In the genomic region with DNA sequence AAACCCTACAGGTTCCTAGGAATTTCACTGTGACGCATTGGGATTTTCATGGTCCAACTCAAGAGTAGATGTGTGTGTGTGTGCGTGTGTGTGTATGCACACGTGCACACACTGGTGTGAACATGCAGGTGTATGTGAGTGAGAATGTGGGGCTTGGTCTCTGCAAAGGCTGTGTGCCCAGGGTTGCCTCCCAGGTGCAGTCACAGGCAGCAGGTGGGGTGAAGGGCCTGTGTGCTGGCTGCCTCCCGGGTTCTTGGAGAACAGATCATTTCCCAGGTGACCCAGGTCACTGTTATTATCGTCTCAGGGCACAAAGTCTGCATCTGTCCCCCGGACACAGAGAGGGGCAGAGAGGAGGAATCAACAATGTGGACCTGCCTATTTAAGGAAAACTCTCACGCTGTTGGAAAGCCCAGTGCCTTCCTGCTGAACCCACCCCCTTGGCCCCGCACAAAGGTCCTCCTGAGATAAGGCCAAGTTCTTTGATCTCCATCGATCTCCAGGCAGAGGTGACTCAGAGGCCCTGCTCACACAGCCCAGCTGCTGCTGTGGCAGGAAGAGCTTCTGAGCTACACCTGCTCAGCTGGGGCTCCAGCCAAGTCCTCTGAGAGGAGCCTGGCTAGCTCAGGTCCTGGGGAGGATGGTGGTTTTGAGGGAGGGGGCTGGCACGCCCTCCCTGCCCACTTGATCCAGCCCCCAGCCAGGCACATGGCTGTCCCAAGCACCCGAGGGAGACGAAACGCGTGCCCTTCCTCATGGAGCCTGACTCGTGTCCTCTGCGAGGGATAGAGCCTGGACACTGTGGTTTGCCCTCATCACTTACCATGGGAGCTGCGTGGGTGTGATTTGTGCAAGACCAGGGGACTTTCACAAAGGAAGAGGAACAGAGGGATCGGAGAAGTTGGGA, we compare ENCODE assay signal across 11 cellular contexts.
A peak's percentile ranks its signal among the peaks of the same experiment; 100 is the strongest.
DNase-seq lines count a peak whose midpoint lies in the region; ATAC-seq, FAIRE-seq and TF ChIP-seq lines count a peak whose summit lies in the region.
"Had no signal": no experiment of that assay in that cellular context is flagged by ENCODE, and none has a peak within 500 bp of the region (broad histone marks: within the 10 kb centered on the region; RNA-seq: fewer than 3 reads in every experiment).

No MANE protein-coding gene starts in this region.

- CTCF ChIA-PET in PC-3 (lab: Charles Lee): no interaction called here
- CTCF ChIA-PET in HEK293T (lab: Yijun Ruan, JAX): interaction anchor here (0.6 to 2.2 kb wide), 5 partner anchors 8 to 164 kb away, joined by 3 to 6 read pairs (median 3); no protein-coding TSS in a partner anchor

- H3K4me3 ChIP-seq in right cardiac atrium (ENCODE audit: low read length) (no peak overlapping the region), PC-3 (ENCODE audit: low read length) (no peak overlapping the region)
- H3K4me3 ChIP-seq: dorsolateral prefrontal cortex, heart left ventricle had no signal

- H3K27ac ChIP-seq in right cardiac atrium (ENCODE audit: low read length): no peak overlapping the region
- H3K27ac ChIP-seq in PC-3 (ENCODE audit: low read length): no peak overlapping the region

- H3K79me2 ChIP-seq in PC-3 (ENCODE audit: low read length): no peaks in the 10 kb centered on the region

- intact Hi-C loops in right cardiac atrium (cut with DNase I): no loop called here
- intact Hi-C loops in Right ventricle myocardium inferior (cut with DNase I): no loop called here
- intact Hi-C loops in PC-3 (cut with micrococcal nuclease): no loop called here

- no peak overlapping the region for H3K4me2 ChIP-seq in PC-3 (ENCODE audit: low read length)

- no peak overlapping the region for H3K9ac ChIP-seq in PC-3 (ENCODE audit: low read length)

- H3K9me3 ChIP-seq in right cardiac atrium (ENCODE audit: control insufficient read depth, low read length) (no peaks in the 10 kb centered on the region), PC-3 (ENCODE audit: low read length) (no peaks in the 10 kb centered on the region)
- H3K9me3 ChIP-seq: heart left ventricle had no signal

- H3K9me2 ChIP-seq in PC-3 (replicated peaks; ENCODE audit: low read length): no peaks in the 10 kb centered on the region

- peak in 2 of 3 donors; percentile 29 to 37 for DNase-seq in right cardiac atrium
- no peak for DNase-seq in Right ventricle myocardium inferior (ENCODE audit: missing footprints)
- no peak for DNase-seq in PC-3
- DNase-seq in effector CD4-positive, alpha-beta T cell: no peak
- DNase-seq in HCEC 1CT: no peak
- no peak for DNase-seq in HEK293T (ENCODE audit: extremely low spot score)
- DNase-seq: dorsolateral prefrontal cortex had no signal

- no TSS peak for BruUV-seq in PC-3 (replicated peaks; lab: Mats Ljungman, UMichigan)

- no peaks in the 10 kb centered on the region for H4K20me1 ChIP-seq in PC-3 (ENCODE audit: low read length)

- H2AFZ ChIP-seq in PC-3 (ENCODE audit: low read length): no peak overlapping the region

- WGBS in right cardiac atrium: 53% methylated on average over 18 of the region's 18 CpGs

- peak; percentile 68 for FAIRE-seq in islet of Langerhans (lab: Jason Lieb, UNC)

- ATAC-seq in right cardiac atrium: no peak
- ATAC-seq in Right ventricle myocardium inferior: no peak
- 0 out of 2 replicates have a peak, but pooled peaks have one; percentile 39 for ATAC-seq in PC-3
- no peak for ATAC-seq in GM21737 (IDR thresholded peaks at IDR 0.05; ENCODE audit: unreplicated experiment)
- ATAC-seq: naive thymus-derived CD8-positive, alpha-beta T cell had no signal

- TF ChIP-seq CTCF in PC-3 (conservative IDR thresholded peaks at IDR 0.05; ENCODE audit: low read depth, low read length): no peak

- no peaks in the 10 kb centered on the region for H3K27me3 ChIP-seq in right cardiac atrium (ENCODE audit: control insufficient read depth, insufficient read depth)
- peaks cover 57% of the 10 kb centered on the region for H3K27me3 ChIP-seq in PC-3 (ENCODE audit: low read length)

- POLR2A ChIA-PET in PC-3 (lab: Charles Lee; ENCODE audit: unreplicated experiment): interaction anchor here (0.6 kb wide), 1 partner anchor 80 kb away, joined by 3 read pairs; no protein-coding TSS in a partner anchor
- POLR2A ChIA-PET in HEK293T (lab: Yijun Ruan, JAX): no interaction called here

- H3K4me1 ChIP-seq in right cardiac atrium (ENCODE audit: control insufficient read depth, insufficient read depth, low read length) (no peaks in the 10 kb centered on the region), PC-3 (ENCODE audit: insufficient read depth, low read length) (no peaks in the 10 kb centered on the region)

- H3F3A ChIP-seq in PC-3 (ENCODE audit: low read length, unreplicated experiment): no peaks in the 10 kb centered on the region

- H3K36me3 ChIP-seq in PC-3 (ENCODE audit: low read depth, low read length): no peaks in the 10 kb centered on the region
- H3K36me3 ChIP-seq: heart left ventricle had no signal

TF ChIP-seq in HEK293T, 16 proteins besides CTCF, POLR2A, EP300 and RAD21:
- no peak for TF ChIP-seq TARDBP (IDR thresholded peaks at IDR 0.05)
- no peak for TF ChIP-seq NFRKB (IDR thresholded peaks at IDR 0.05)
- TF ChIP-seq, protein P1, sequence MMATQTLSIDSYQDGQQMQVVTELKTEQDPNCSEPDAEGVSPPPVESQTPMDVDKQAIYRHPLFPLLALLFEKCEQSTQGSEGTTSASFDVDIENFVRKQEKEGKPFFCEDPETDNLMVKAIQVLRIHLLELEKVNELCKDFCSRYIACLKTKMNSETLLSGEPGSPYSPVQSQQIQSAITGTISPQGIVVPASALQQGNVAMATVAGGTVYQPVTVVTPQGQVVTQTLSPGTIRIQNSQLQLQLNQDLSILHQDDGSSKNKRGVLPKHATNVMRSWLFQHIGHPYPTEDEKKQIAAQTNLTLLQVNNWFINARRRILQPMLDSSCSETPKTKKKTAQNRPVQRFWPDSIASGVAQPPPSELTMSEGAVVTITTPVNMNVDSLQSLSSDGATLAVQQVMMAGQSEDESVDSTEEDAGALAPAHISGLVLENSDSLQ (IDR thresholded peaks at IDR 0.05): no peak
- no peak for TF ChIP-seq SUZ12 (IDR thresholded peaks at IDR 0.05)
- TF ChIP-seq ARNT (IDR thresholded peaks at IDR 0.05): no peak
- no peak for TF ChIP-seq FOXA1 (IDR thresholded peaks at IDR 0.05)
- TF ChIP-seq SP1 (IDR thresholded peaks at IDR 0.05): no peak
- no peak for TF ChIP-seq FOXK2 (IDR thresholded peaks at IDR 0.05)
- no peak for TF ChIP-seq BHLHE40 (IDR thresholded peaks at IDR 0.05; ENCODE audit: borderline replicate concordance)
- TF ChIP-seq ZNF384 (IDR thresholded peaks at IDR 0.05): no peak
- TF ChIP-seq HDGF (IDR thresholded peaks at IDR 0.05; ENCODE audit: borderline replicate concordance): no peak
- no peak for TF ChIP-seq FOXM1 (IDR thresholded peaks at IDR 0.05; ENCODE audit: borderline replicate concordance)
- TF ChIP-seq LEF1 (IDR thresholded peaks at IDR 0.05; ENCODE audit: borderline replicate concordance): no peak
- TF ChIP-seq ELF4 (IDR thresholded peaks at IDR 0.05): no peak
- TF ChIP-seq CTBP1 (IDR thresholded peaks at IDR 0.05; ENCODE audit: borderline replicate concordance): no peak
- no peak for TF ChIP-seq L3MBTL2 (conservative IDR thresholded peaks at IDR 0.05)

Comparison
In these comparisons a context has a peak if more than half of its experiments do, and no peak if none do; other contexts are left out.
1. DNase-seq: peak in right cardiac atrium (2 of 3); none in Right ventricle myocardium inferior (single experiment), PC-3 (single experiment), effector CD4-positive, alpha-beta T cell (single experiment), HCEC 1CT (single experiment) and HEK293T (single experiment).